10 cellular contexts compared by ENCODE assay signal in genomic region chr1:6275826-6276764, GRCh38. TPM values are rescaled to one million over a fixed set of nuclear protein-coding genes. Genes with fewer than 3 reads are reported as not detected.
DNase-seq lines count a peak whose midpoint lies in the region; ATAC-seq and TF ChIP-seq lines count a peak whose summit lies in the region.
"Had no signal": no experiment of that assay in that cellular context is flagged by ENCODE, and none has a peak within 500 bp of the region (broad histone marks: within the 10 kb centered on the region; RNA-seq: fewer than 3 reads in every experiment).

No MANE protein-coding gene starts in this region.

- no peak for TF ChIP-seq CTCF in upper lobe of right lung (IDR thresholded peaks at IDR 0.05)

- peak overlapping the region; percentile 5 to 38 for H3K27ac ChIP-seq in esophagus (ENCODE audit: low read depth in 2 of 2, low read length in 1 of 2)
- H3K27ac ChIP-seq in mucosa of rectum (ENCODE audit: low read depth in 2 of 2, low read length in 2 of 2) = peak overlapping the region; percentile 52 to 66
- H3K27ac ChIP-seq in upper lobe of right lung = peak overlapping the region; percentile 42

- no peaks in the 10 kb centered on the region for H3K27me3 ChIP-seq in esophagus (ENCODE audit: control insufficient read depth in 1 of 2, insufficient read depth in 2 of 2, low read length in 2 of 2)
- H3K27me3 ChIP-seq in mucosa of rectum (ENCODE audit: control insufficient read depth in 2 of 2, insufficient read depth in 2 of 2, low read length in 2 of 2) = no peaks in the 10 kb centered on the region
- H3K27me3 ChIP-seq in upper lobe of right lung = no peaks in the 10 kb centered on the region

- WGBS in esophagus, 2 donors = 62 to 68% methylated on average over 35 of the region's 35 CpGs

- H3K36me3 ChIP-seq in esophagus (ENCODE audit: control insufficient read depth in 2 of 2, insufficient read depth in 2 of 2, low read length in 1 of 2) (peaks cover 0 to 4% of the 10 kb centered on the region in 2 donors), mucosa of rectum (ENCODE audit: control insufficient read depth in 2 of 2, insufficient read depth in 2 of 2, low read length in 2 of 2) (peaks cover 2% of the 10 kb centered on the region in 2 donors), upper lobe of right lung (no peaks in the 10 kb centered on the region)

- H3K4me3 ChIP-seq in esophagus (ENCODE audit: low read depth in 1 of 2, low read length in 2 of 2) (no peak overlapping the region), mucosa of rectum (ENCODE audit: low read length in 2 of 2) (no peak overlapping the region), upper lobe of right lung (peak overlapping the region; percentile 3)

- H3K9me3 ChIP-seq in esophagus (ENCODE audit: control insufficient read depth in 2 of 2, insufficient read depth in 1 of 2, low read depth in 1 of 2, low read length in 1 of 2) (no peaks in the 10 kb centered on the region), mucosa of rectum (ENCODE audit: control insufficient read depth in 2 of 2, low read length in 2 of 2) (no peaks in the 10 kb centered on the region), upper lobe of right lung (no peaks in the 10 kb centered on the region)

- no peak for ATAC-seq in upper lobe of right lung
- no peak for ATAC-seq in HG02884 (IDR thresholded peaks at IDR 0.05; ENCODE audit: unreplicated experiment)
- no peak for ATAC-seq in HG02642 (IDR thresholded peaks at IDR 0.05; ENCODE audit: poor library complexity, unreplicated experiment)

- DNase-seq in NCI-H2171 (lab: John Stamatoyannopoulos, UW) = peak; percentile 91
- DNase-seq in upper lobe of right lung = no peak
- no peak for DNase-seq in middle frontal gyrus (ENCODE audit: extremely low spot score, low spot score)
- no peak for DNase-seq in stimulated activated CD4-positive, alpha-beta T cell treated with anti-CD3 and anti-CD28 coated beads, Interleukin-15, amount 100 ng/mL, for 24 hours
- DNase-seq: effector CD8-positive, alpha-beta T cell; stimulated activated CD4-positive, alpha-beta T cell treated with anti-CD3 and anti-CD28 coated beads, Interleukin-2, amount 100 ng/mL, for 24 hours had no signal

- peak overlapping the region; percentile 24 to 49 for H3K9ac ChIP-seq in mucosa of rectum (ENCODE audit: low read depth in 1 of 2, low read length in 2 of 2)

- H3K4me1 ChIP-seq in esophagus (ENCODE audit: control insufficient read depth in 2 of 2, insufficient read depth in 2 of 2, low read length in 1 of 2) (peaks cover 3 to 14% of the 10 kb centered on the region in 2 donors), mucosa of rectum (ENCODE audit: control insufficient read depth in 2 of 2, insufficient read depth in 2 of 2, low read length in 2 of 2) (peaks cover 12 to 35% of the 10 kb centered on the region in 2 donors), upper lobe of right lung (no peaks in the 10 kb centered on the region)

- intact Hi-C loops in upper lobe of right lung (cut with DNase I) = no loop called here

RNA-seq across cellular contexts. Expression of gene GPR153, which starts 15.2 kb away (rescaled TPM):
- 1 to 10 TPM; 2.7 to 3.9 TPM for polyA plus RNA-seq in esophagus
- total RNA-seq in upper lobe of right lung = 16.9 TPM

RNA-seq across cellular contexts. Expression of gene HES3, which starts 32.1 kb away (rescaled TPM):
- not detected for polyA plus RNA-seq in esophagus
- not detected for total RNA-seq in upper lobe of right lung

RNA-seq across cellular contexts. Expression of gene ICMT, which starts 40.3 kb away (rescaled TPM):
- 10 to 100 TPM; 16.3 to 27.1 TPM for polyA plus RNA-seq in esophagus
- total RNA-seq in upper lobe of right lung = 56.9 TPM
